ENCODE assay signal across 26 cellular contexts in the genomic region with DNA sequence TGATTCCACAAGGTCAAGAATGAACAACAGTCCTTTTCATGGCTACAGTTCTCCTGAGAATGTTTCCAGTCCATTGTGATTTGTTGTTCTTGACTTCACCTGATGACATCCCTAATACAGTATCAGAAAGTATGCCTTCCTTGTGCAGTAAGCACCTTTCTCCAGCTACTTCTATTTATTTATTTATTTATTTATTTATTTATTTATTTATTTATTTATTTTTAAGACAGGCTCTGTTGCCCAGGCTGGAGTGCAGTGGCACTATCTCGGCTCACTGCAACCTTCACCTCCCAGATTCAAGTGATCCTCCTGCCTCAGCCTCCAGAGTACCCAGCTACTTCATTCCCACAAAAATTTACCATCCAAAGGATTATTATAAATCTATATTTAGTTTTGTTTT.
"Had no signal": no experiment of that assay in that cellular context is flagged by ENCODE, and none has a peak within 500 bp of the region (broad histone marks: within the 10 kb centered on the region; RNA-seq: fewer than 3 reads in every experiment).

No MANE protein-coding gene starts in this region.

- ATAC-seq: left colon; left lung; lower lobe of right lung; mucosa of descending colon; naive thymus-derived CD4-positive, alpha-beta T cell; natural killer cell treated with Interleukin-12 subunit alpha and Interleukin-12 subunit beta and Interleukin-15 and Interleukin-18, amount 100 ng/mL, for 72 hours; right lobe of liver; stimulated activated naive B cell treated with anti-CD40 and anti-IgM and Interleukin-4, amounts not matched to agents 10 μg/mL and 1 μg/mL and 100 μg/mL, for 72 hours; stimulated activated naive CD8-positive, alpha-beta T cell treated with anti-CD3 and anti-CD28 coated beads, Interleukin-15, Interleukin-2, amounts not matched to agents 100 U/mL and 50 U/mL, for 24 hours had no signal

- DNase-seq: kidney glomerular epithelial cell; left colon; left lung; lower lobe of right lung; midbrain; mucosa of descending colon; naive thymus-derived CD4-positive, alpha-beta T cell; ovary; right lobe of liver; stimulated activated CD4-positive, alpha-beta T cell treated with anti-CD3 and anti-CD28 coated beads, Interleukin-12 subunit alpha, Interleukin-12 subunit beta, amount 100 ng/mL, for 4 hours; stimulated activated CD4-positive, alpha-beta T cell treated with anti-CD3 and anti-CD28 coated beads, Interleukin-15, amount 100 ng/mL, for 24 hours; stimulated activated CD4-positive, alpha-beta T cell treated with anti-CD3 and anti-CD28 coated beads, Interleukin-2, amount 100 ng/mL, for 24 hours; stimulated activated CD4-positive, alpha-beta T cell treated with anti-CD3 and anti-CD28 coated beads, Interleukin-4, amount 100 ng/mL, for 1 hour; stimulated activated naive B cell treated with anti-CD40 and anti-IgM and Interleukin-4, amounts not matched to agents 10 μg/mL and 1 μg/mL and 100 μg/mL, for 72 hours; stimulated activated naive CD8-positive, alpha-beta T cell treated with anti-CD3 and anti-CD28 coated beads, Interleukin-15, Interleukin-2, amounts not matched to agents 100 U/mL and 50 U/mL, for 24 hours; stomach; testis; thyroid gland; transverse colon; upper lobe of left lung had no signal

- H3K27me3 ChIP-seq: hepatocyte, left lung, ovary, right atrium auricular region, right lobe of liver, stomach, testis, thyroid gland, transverse colon, upper lobe of left lung had no signal

- H3K4me1 ChIP-seq: left lung, lower lobe of right lung, right atrium auricular region, right lobe of liver, stomach, testis, thyroid gland, transverse colon, upper lobe of left lung had no signal

- H3K36me3 ChIP-seq: left lung, lower lobe of right lung, ovary, right atrium auricular region, right lobe of liver, stomach, thyroid gland, transverse colon, upper lobe of left lung had no signal

- H3K27ac ChIP-seq: hepatocyte, left lung, lower lobe of right lung, ovary, right atrium auricular region, right lobe of liver, skin epidermis, stomach, testis, thyroid gland, transverse colon, upper lobe of left lung had no signal

- H3K4me2 ChIP-seq: hepatocyte had no signal

- H3K4me3 ChIP-seq: hepatocyte, left lung, lower lobe of right lung, mucosa of descending colon, ovary, right atrium auricular region, right lobe of liver, skin epidermis, stomach, testis, thyroid gland, transverse colon, upper lobe of left lung had no signal

- H3K9me3 ChIP-seq: thyroid gland had no signal

- FAIRE-seq: keratinocyte, urothelium cell line had no signal
